ENCODE assay signal across 2 cellular contexts in genomic region chr1:17401841-17402240, GRCh38.
TF ChIP-seq lines count a peak whose summit lies in the region.

No MANE protein-coding gene starts in this region.

TF ChIP-seq in HEK293, 187 proteins besides CTCF, POLR2A, EP300 and RAD21:
- TF ChIP-seq ZNF398 (tag by site-specific recombination; IDR thresholded peaks at IDR 0.05): no peak
- peak; percentile 11; the same call in 1 of the 2 replicates for TF ChIP-seq ZIC2 (tag by site-specific recombination; IDR thresholded peaks at IDR 0.05)

TF ChIP-seq in H1, 55 proteins besides CTCF, POLR2A, EP300 and RAD21:
- TF ChIP-seq SUZ12 (IDR thresholded peaks at IDR 0.05; ENCODE audit: low read length): no peak
- no peak for TF ChIP-seq BRCA1 (IDR thresholded peaks at IDR 0.05; ENCODE audit: low read depth, low read length)
- no peak for TF ChIP-seq SP2 (IDR thresholded peaks at IDR 0.05; ENCODE audit: low read length)
- TF ChIP-seq SIRT6 (IDR thresholded peaks at IDR 0.05; ENCODE audit: low read length): no peak
- no peak for TF ChIP-seq TAF7 (optimal IDR thresholded peaks at IDR 0.05; ENCODE audit: borderline replicate concordance, low read depth, low read length)
- no peak for TF ChIP-seq RFX5 (IDR thresholded peaks at IDR 0.05; ENCODE audit: borderline replicate concordance, low read depth, low read length)
- TF ChIP-seq NRF1 (IDR thresholded peaks at IDR 0.05; ENCODE audit: low read depth, low read length): no peak
- no peak for TF ChIP-seq MAFK (IDR thresholded peaks at IDR 0.05; ENCODE audit: low read depth, low read length)
- no peak for TF ChIP-seq KDM4A (IDR thresholded peaks at IDR 0.05; ENCODE audit: low read depth, low read length, severe bottlenecking)
- TF ChIP-seq SIX5 (IDR thresholded peaks at IDR 0.05; ENCODE audit: low read depth, low read length): no peak
- no peak for TF ChIP-seq ATF2 (IDR thresholded peaks at IDR 0.05; ENCODE audit: low read length)
